1 cellular context compared by ENCODE assay signal in genomic region chr5:179858241-179858585, GRCh38.
TF ChIP-seq lines count a peak whose summit lies in the region.

No MANE protein-coding gene starts in this region.

TF ChIP-seq in endothelial cell of umbilical vein, 7 proteins besides CTCF, POLR2A, EP300 and RAD21:
- TF ChIP-seq POLR2AphosphoS5 (IDR thresholded peaks at IDR 0.05; ENCODE audit: insufficient read depth, low read depth, low read length) (no peak), GATA2 (IDR thresholded peaks at IDR 0.05; ENCODE audit: insufficient read depth, insufficient read length, low read depth, low read length) (no peak), FOS (IDR thresholded peaks at IDR 0.05; ENCODE audit: borderline replicate concordance, insufficient read depth, low read length) (no peak), JUN (IDR thresholded peaks at IDR 0.05; ENCODE audit: borderline replicate concordance, insufficient read depth, insufficient read length, low read depth) (no peak), EZH2 (IDR thresholded peaks at IDR 0.05; ENCODE audit: borderline replicate concordance, low read depth, low read length, severe bottlenecking) (no peak)
